11 cellular contexts compared by ENCODE assay signal in genomic region chr5:74016373-74016772, GRCh38.
DNase-seq lines count a peak whose midpoint lies in the region; ATAC-seq, FAIRE-seq and TF ChIP-seq lines count a peak whose summit lies in the region.
"Had no signal": no experiment of that assay in that cellular context is flagged by ENCODE, and none has a peak within 500 bp of the region (broad histone marks: within the 10 kb centered on the region; RNA-seq: fewer than 3 reads in every experiment).

No MANE protein-coding gene starts in this region.

- H3K4me3 ChIP-seq in bronchial epithelial cell (ENCODE audit: low read depth, low read length) (no peak overlapping the region), retinal pigment epithelial cell (ENCODE audit: low read length) (no peak overlapping the region)

- TF ChIP-seq CTCF in bronchial epithelial cell (IDR thresholded peaks at IDR 0.05; ENCODE audit: insufficient read depth, low read length, severe bottlenecking) (peak; percentile 24), retinal pigment epithelial cell (conservative IDR thresholded peaks at IDR 0.05; ENCODE audit: low read depth, low read length) (peak; percentile 37)

- H3K4me3 Mint-ChIP-seq in activated CD4-positive, alpha-beta T cell treated with anti-CD3 and anti-CD28 coated beads for 36 hours = no peak overlapping the region
- H3K4me3 Mint-ChIP-seq: stimulated activated naive CD8-positive, alpha-beta T cell treated with anti-CD3 and anti-CD28 coated beads, Interleukin-15, Interleukin-2, amounts not matched to agents 100 ng/mL and 50 ng/mL, for 24 hours; T-cell had no signal

- no peaks in the 10 kb centered on the region for H3K4me1 Mint-ChIP-seq in activated CD4-positive, alpha-beta T cell treated with anti-CD3 and anti-CD28 coated beads for 36 hours
- H3K4me1 Mint-ChIP-seq: T-cell had no signal

- H3K27me3 Mint-ChIP-seq in activated CD4-positive, alpha-beta T cell treated with anti-CD3 and anti-CD28 coated beads for 36 hours = peaks cover 20% of the 10 kb centered on the region

- DNase-seq in activated CD4-positive, alpha-beta T cell treated with anti-CD3 and anti-CD28 coated beads for 36 hours = peak; percentile 9
- DNase-seq in activated CD4-positive, alpha-beta T cell treated with anti-CD3 and anti-CD28 coated beads, Interleukin-2, amount 50 U/mL, for 4 hours = no peak
- peak; percentile 31 for DNase-seq in KBM-7
- DNase-seq in bronchial epithelial cell (ENCODE audit: low read depth) = no peak
- DNase-seq in retinal pigment epithelial cell (ENCODE audit: low read depth) = no peak
- no peak for DNase-seq in central memory CD4-positive, alpha-beta T cell
- DNase-seq: activated CD8-positive, alpha-beta memory T cell treated with anti-CD3 and anti-CD28 coated beads, Interleukin-2, amount 50 U/mL, for 4 hours; T-cell had no signal

- POLR2A ChIA-PET in activated CD4-positive, alpha-beta T cell treated with anti-CD3 and anti-CD28 coated beads for 36 hours (lab: Charles Lee) = no interaction called here

- H3K36me3 Mint-ChIP-seq in activated CD4-positive, alpha-beta T cell treated with anti-CD3 and anti-CD28 coated beads for 36 hours (ENCODE audit: low read depth) = no peaks in the 10 kb centered on the region
- H3K36me3 Mint-ChIP-seq: T-cell had no signal

- CTCF ChIA-PET in activated CD4-positive, alpha-beta T cell treated with anti-CD3 and anti-CD28 coated beads for 36 hours (lab: Charles Lee) = interaction anchor here (0.6 to 0.9 kb wide), 2 partner anchors 212 to 310 kb away, joined by 4 read pairs; no protein-coding TSS in a partner anchor

- H3K27me3 ChIP-seq in bronchial epithelial cell (ENCODE audit: control insufficient read depth, insufficient read depth, low read length) = no peaks in the 10 kb centered on the region

- no peaks in the 10 kb centered on the region for H3K36me3 ChIP-seq in bronchial epithelial cell (ENCODE audit: control insufficient read depth, insufficient read depth, low read length)

- no peaks in the 10 kb centered on the region for H3K9me3 Mint-ChIP-seq in activated CD4-positive, alpha-beta T cell treated with anti-CD3 and anti-CD28 coated beads for 36 hours (ENCODE audit: low read depth)
- H3K9me3 Mint-ChIP-seq: stimulated activated naive CD8-positive, alpha-beta T cell treated with anti-CD3 and anti-CD28 coated beads, Interleukin-15, Interleukin-2, amounts not matched to agents 100 ng/mL and 50 ng/mL, for 24 hours; T-cell had no signal

- ATAC-seq in activated CD4-positive, alpha-beta T cell treated with anti-CD3 and anti-CD28 coated beads for 36 hours = peak; percentile 26
- ATAC-seq in GM19463 (IDR thresholded peaks at IDR 0.05; ENCODE audit: unreplicated experiment) (no peak), HG02970 (IDR thresholded peaks at IDR 0.05; ENCODE audit: low FRiP score, unreplicated experiment) (no peak)
- ATAC-seq: T-cell had no signal

- in situ Hi-C loops in KBM-7 (cut with MboI; ENCODE audit: low pct_unique_long_range_greater_than_20kb, low sequenced_read_pairs) = no loop called here

- H3K27ac Mint-ChIP-seq in activated CD4-positive, alpha-beta T cell treated with anti-CD3 and anti-CD28 coated beads for 36 hours = no peak overlapping the region
- H3K27ac Mint-ChIP-seq: stimulated activated naive CD8-positive, alpha-beta T cell treated with anti-CD3 and anti-CD28 coated beads, Interleukin-15, Interleukin-2, amounts not matched to agents 100 ng/mL and 50 ng/mL, for 24 hours; T-cell had no signal

- intact Hi-C loops in activated CD4-positive, alpha-beta T cell treated with anti-CD3 and anti-CD28 coated beads for 36 hours (cut with DNase I, micrococcal nuclease) = no loop called here

- FAIRE-seq in bronchial epithelial cell (lab: Jason Lieb, UNC) = no peak

Comparison
In these comparisons a context has a peak if more than half of its experiments do, and no peak if none do; other contexts are left out.
1. DNase-seq: peak in activated CD4-positive, alpha-beta T cell treated with anti-CD3 and anti-CD28 coated beads for 36 hours (single experiment) and KBM-7 (single experiment); none in activated CD4-positive, alpha-beta T cell treated with anti-CD3 and anti-CD28 coated beads, Interleukin-2, amount 50 U/mL, for 4 hours (0 of 2), bronchial epithelial cell (single experiment), retinal pigment epithelial cell (single experiment) and central memory CD4-positive, alpha-beta T cell (single experiment).